ENCODE assay signal across 18 cellular contexts in the genomic region with DNA sequence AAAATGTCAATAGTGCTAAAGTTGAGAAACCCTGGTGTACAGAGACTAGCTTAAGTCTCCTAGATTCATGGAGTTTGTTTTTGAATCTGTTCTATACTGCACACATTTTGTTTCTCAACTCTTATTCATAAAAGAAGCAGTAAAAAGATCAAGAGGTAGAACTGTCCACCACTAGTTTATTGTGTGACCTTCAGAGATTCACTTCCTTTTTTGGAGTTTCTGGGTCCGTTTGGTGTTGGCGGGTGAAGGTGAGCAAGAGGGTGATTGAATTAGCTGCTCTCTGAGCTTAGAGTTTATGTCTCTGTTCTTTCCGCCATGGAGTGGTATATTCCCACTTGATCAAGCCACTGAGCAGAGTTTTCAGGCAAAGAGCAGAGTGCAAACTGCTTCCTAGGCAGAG. TPM values are rescaled to one million over a fixed set of nuclear protein-coding genes. Genes with fewer than 3 reads are reported as not detected.
DNase-seq lines count a peak whose midpoint lies in the region; ATAC-seq and TF ChIP-seq lines count a peak whose summit lies in the region.
"Had no signal": no experiment of that assay in that cellular context is flagged by ENCODE, and none has a peak within 500 bp of the region (broad histone marks: within the 10 kb centered on the region; RNA-seq: fewer than 3 reads in every experiment).

No MANE protein-coding gene starts in this region.

- H3K4me1 ChIP-seq in stomach: no peaks in the 10 kb centered on the region
- no peaks in the 10 kb centered on the region for H3K4me1 ChIP-seq in testis
- H3K4me1 ChIP-seq: HAP-1 had no signal

- H3K27ac ChIP-seq in stomach (no peak overlapping the region), testis (no peak overlapping the region)
- H3K27ac ChIP-seq: KMS-11 had no signal

- intact Hi-C loops in stomach (cut with DNase I; ENCODE audit: low total_unique reads) (no loop called here), testis (cut with DNase I; ENCODE audit: low total_unique reads) (no loop called here)

- H3K9me3 ChIP-seq in stomach (no peaks in the 10 kb centered on the region), testis (no peaks in the 10 kb centered on the region)
- H3K9me3 ChIP-seq: HAP-1 had no signal

- H3K36me3 ChIP-seq in stomach: no peaks in the 10 kb centered on the region
- H3K36me3 ChIP-seq in testis (ENCODE audit: low read depth, missing control alignments): no peaks in the 10 kb centered on the region
- H3K36me3 ChIP-seq: HAP-1 had no signal

- WGBS in stomach, 5 donors: 78 to 96% (median 83%) methylated on average over 3 of the region's 3 CpGs
- WGBS in testis, 2 donors: 80 to 90% methylated on average over 1 to 3 of the region's 3 CpGs

- H3K4me3 ChIP-seq in stomach (no peak overlapping the region), testis (no peak overlapping the region)
- H3K4me3 ChIP-seq: HAP-1 had no signal

- no peaks in the 10 kb centered on the region for H3K27me3 ChIP-seq in stomach
- H3K27me3 ChIP-seq in testis: no peaks in the 10 kb centered on the region

- no peak for TF ChIP-seq EP300 in stomach (IDR thresholded peaks at IDR 0.05)

- TF ChIP-seq CTCF in GM20000 (IDR thresholded peaks at IDR 0.05; ENCODE audit: extremely low read depth, missing control alignments) (no peak), stomach (IDR thresholded peaks at IDR 0.05) (no peak), testis (IDR thresholded peaks at IDR 0.05) (no peak)

- peak; percentile 19 for DNase-seq in GM20000 (ENCODE audit: low spot score)
- peak; percentile 2 for DNase-seq in NOMO-1 treated with dmso at 0.1 percent for 144 hours (lab: John Stamatoyannopoulos, UW; ENCODE audit: unreplicated experiment)
- DNase-seq in stomach: no peak
- DNase-seq in testis: no peak
- DNase-seq in NCI-H446 (lab: John Stamatoyannopoulos, UW): no peak
- DNase-seq in dedifferentiated amniotic fluid mesenchymal stem cell (ENCODE audit: extremely low spot score): no peak
- DNase-seq: Calu3; CD4-positive, CD25-positive, alpha-beta regulatory T cell; DMS53; NCI-H1105; NCI-H1694; NCI-H524; RPMI8226; T-helper 2 cell had no signal

- peak; percentile 50 for ATAC-seq in HG03521 (IDR thresholded peaks at IDR 0.05; ENCODE audit: unreplicated experiment)
- ATAC-seq: HepG2 had no signal

- TF ChIP-seq POLR2A in stomach (IDR thresholded peaks at IDR 0.05) (no peak), testis (IDR thresholded peaks at IDR 0.05) (no peak)

RNA-seq across cellular contexts. Expression of gene PLAC1, which starts 21.4 kb away (rescaled TPM):
- not detected for total RNA-seq in stomach
- not detected for polyA plus RNA-seq in stomach
- total RNA-seq in testis: 1 to 10 TPM in 1 of 2 donors, under 1 TPM in 1; 0.81 to 1.0 TPM
- polyA plus RNA-seq in testis (ENCODE audit: insufficient read depth, low read depth, low replicate concordance): 3.0 TPM
- total RNA-seq: Calu3; CD4-positive, CD25-positive, alpha-beta regulatory T cell had no signal
- polyA plus RNA-seq: CD4-positive, CD25-positive, alpha-beta regulatory T cell had no signal

Comparison
In these comparisons a context has a peak if more than half of its experiments do, and no peak if none do; other contexts are left out.
1. DNase-seq: peak in GM20000 (single experiment) and NOMO-1 treated with dmso at 0.1 percent for 144 hours (single experiment); none in stomach (single experiment), testis (single experiment), NCI-H446 (0 of 2) and dedifferentiated amniotic fluid mesenchymal stem cell (single experiment).